In genomic region chr1:43563779-43564616, GRCh38 we compare ENCODE assay signal across 9 cellular contexts. TPM values are rescaled to one million over a fixed set of nuclear protein-coding genes. Genes with fewer than 3 reads are reported as not detected.
A peak's percentile ranks its signal among the peaks of the same experiment; 100 is the strongest.
DNase-seq lines count a peak whose midpoint lies in the region; ATAC-seq and TF ChIP-seq lines count a peak whose summit lies in the region.
"Had no signal": no experiment of that assay in that cellular context is flagged by ENCODE, and none has a peak within 500 bp of the region (broad histone marks: within the 10 kb centered on the region; RNA-seq: fewer than 3 reads in every experiment).

No MANE protein-coding gene starts in this region.

- TF ChIP-seq CTCF in chondrocyte (IDR thresholded peaks at IDR 0.05) (no peak), neural cell (IDR thresholded peaks at IDR 0.05; ENCODE audit: poor library complexity, severe bottlenecking) (no peak)

- H3K27ac Mint-ChIP-seq in activated naive CD8-positive, alpha-beta T cell treated with anti-CD3 and anti-CD28 coated beads, Interleukin-2, amount 50 U/mL, for 24 hours, result no peak overlapping the region
- H3K27ac Mint-ChIP-seq in activated naive CD8-positive, alpha-beta T cell treated with anti-CD3 and anti-CD28 coated beads for 36 hours, result no peak overlapping the region
- peak overlapping the region; percentile 52 for H3K27ac Mint-ChIP-seq in chondrocyte (ENCODE audit: unreplicated experiment)

- no peak overlapping the region for H3K4me2 ChIP-seq in neural cell (ENCODE audit: low read length)

- no peaks in the 10 kb centered on the region for H3K9me2 ChIP-seq in neural cell (ENCODE audit: insufficient read depth, low read length)

- TF ChIP-seq RAD21 in neural cell (conservative IDR thresholded peaks at IDR 0.05), result no peak

- peaks cover 4% of the 10 kb centered on the region for H3K4me1 Mint-ChIP-seq in activated naive CD8-positive, alpha-beta T cell treated with anti-CD3 and anti-CD28 coated beads, Interleukin-2, amount 50 U/mL, for 24 hours
- H3K4me1 Mint-ChIP-seq in activated naive CD8-positive, alpha-beta T cell treated with anti-CD3 and anti-CD28 coated beads for 36 hours, result peaks cover 3% of the 10 kb centered on the region
- peaks cover 16% of the 10 kb centered on the region for H3K4me1 Mint-ChIP-seq in chondrocyte (ENCODE audit: low read depth)

- H3K36me3 Mint-ChIP-seq in activated naive CD8-positive, alpha-beta T cell treated with anti-CD3 and anti-CD28 coated beads, Interleukin-2, amount 50 U/mL, for 24 hours (ENCODE audit: low read depth), result no peaks in the 10 kb centered on the region
- H3K36me3 Mint-ChIP-seq in activated naive CD8-positive, alpha-beta T cell treated with anti-CD3 and anti-CD28 coated beads for 36 hours, result no peaks in the 10 kb centered on the region
- no peaks in the 10 kb centered on the region for H3K36me3 Mint-ChIP-seq in chondrocyte (ENCODE audit: low read depth)

- H3K27ac ChIP-seq in neural cell (ENCODE audit: low read length), result peak overlapping the region; percentile 31

- peak overlapping the region; percentile 7 for H3K4me3 ChIP-seq in neural cell (ENCODE audit: low read length)

- H3K9me3 ChIP-seq in neural cell (ENCODE audit: low read length), result no peaks in the 10 kb centered on the region

- H3K79me2 ChIP-seq in neural cell (replicated peaks; ENCODE audit: insufficient read depth, low read length), result no peaks in the 10 kb centered on the region

- no peaks in the 10 kb centered on the region for H3F3A ChIP-seq in neural cell (ENCODE audit: insufficient read depth, low read length, poor library complexity, severe bottlenecking)

- no peaks in the 10 kb centered on the region for H3K27me3 ChIP-seq in neural cell (ENCODE audit: insufficient read depth, low read depth, low read length)

- peaks cover 16% of the 10 kb centered on the region for H3K27me3 Mint-ChIP-seq in activated naive CD8-positive, alpha-beta T cell treated with anti-CD3 and anti-CD28 coated beads, Interleukin-2, amount 50 U/mL, for 24 hours
- H3K27me3 Mint-ChIP-seq in activated naive CD8-positive, alpha-beta T cell treated with anti-CD3 and anti-CD28 coated beads for 36 hours, result peaks cover 10% of the 10 kb centered on the region
- no peaks in the 10 kb centered on the region for H3K27me3 Mint-ChIP-seq in chondrocyte (ENCODE audit: low read depth)

- no peaks in the 10 kb centered on the region for H4K20me1 ChIP-seq in neural cell (ENCODE audit: insufficient read depth)

- no peaks in the 10 kb centered on the region for H3K36me3 ChIP-seq in neural cell (ENCODE audit: insufficient read depth, low read length)

- peak; percentile 5 for ATAC-seq in activated naive CD8-positive, alpha-beta T cell treated with anti-CD3 and anti-CD28 coated beads, Interleukin-2, amount 50 U/mL, for 24 hours
- no peak for ATAC-seq in GM18907 (IDR thresholded peaks at IDR 0.05; ENCODE audit: unreplicated experiment)

- TF ChIP-seq EP300 in neural cell (conservative IDR thresholded peaks at IDR 0.05; ENCODE audit: poor library complexity, severe bottlenecking), result no peak

- H3K9ac ChIP-seq in neural cell (ENCODE audit: low read length), result peak overlapping the region; percentile 26

- DNase-seq in activated naive CD8-positive, alpha-beta T cell treated with anti-CD3 and anti-CD28 coated beads, Interleukin-2, amount 50 U/mL, for 24 hours, result no peak
- no peak for DNase-seq in activated naive CD8-positive, alpha-beta T cell treated with anti-CD3 and anti-CD28 coated beads for 36 hours
- DNase-seq in chondrocyte (ENCODE audit: low spot score), result no peak
- DNase-seq in ureter (ENCODE audit: low spot score), result peak; percentile 76
- no peak for DNase-seq in middle frontal gyrus (ENCODE audit: extremely low spot score, low spot score)
- DNase-seq in T1000 (lab: John Stamatoyannopoulos, UW), result no peak
- DNase-seq: Karpas-422 had no signal

- no peak overlapping the region for H2AFZ ChIP-seq in neural cell (ENCODE audit: low read depth, low read length)

- H3K4me3 Mint-ChIP-seq in activated naive CD8-positive, alpha-beta T cell treated with anti-CD3 and anti-CD28 coated beads, Interleukin-2, amount 50 U/mL, for 24 hours, result no peak overlapping the region
- H3K4me3 Mint-ChIP-seq in activated naive CD8-positive, alpha-beta T cell treated with anti-CD3 and anti-CD28 coated beads for 36 hours, result no peak overlapping the region
- no peak overlapping the region for H3K4me3 Mint-ChIP-seq in chondrocyte (ENCODE audit: unreplicated experiment)

- no peaks in the 10 kb centered on the region for H3K9me3 Mint-ChIP-seq in activated naive CD8-positive, alpha-beta T cell treated with anti-CD3 and anti-CD28 coated beads, Interleukin-2, amount 50 U/mL, for 24 hours
- H3K9me3 Mint-ChIP-seq in activated naive CD8-positive, alpha-beta T cell treated with anti-CD3 and anti-CD28 coated beads for 36 hours, result no peaks in the 10 kb centered on the region
- no peaks in the 10 kb centered on the region for H3K9me3 Mint-ChIP-seq in chondrocyte (ENCODE audit: low read depth)

TF ChIP-seq in neural cell, 6 proteins besides CTCF, POLR2A, EP300 and RAD21:
- TF ChIP-seq EZH2 (IDR thresholded peaks at IDR 0.05; ENCODE audit: borderline replicate concordance, insufficient read depth, low read length, poor library complexity, severe bottlenecking) (no peak), POLR2AphosphoS5 (IDR thresholded peaks at IDR 0.05) (no peak), MXI1 (conservative IDR thresholded peaks at IDR 0.05; ENCODE audit: poor library complexity, severe bottlenecking) (no peak), TAF1 (IDR thresholded peaks at IDR 0.05; ENCODE audit: low read depth) (no peak), SMC3 (conservative IDR thresholded peaks at IDR 0.05; ENCODE audit: poor library complexity) (no peak), REST (IDR thresholded peaks at IDR 0.05; ENCODE audit: borderline replicate concordance) (no peak)
TF ChIP-seq in neural cell: peak in this region for 0.

RNA-seq across cellular contexts. Expression of gene PTPRF, which starts 33.3 kb away (rescaled TPM):
- 1 to 10 TPM; 3.1 to 3.6 TPM for total RNA-seq in activated naive CD8-positive, alpha-beta T cell treated with anti-CD3 and anti-CD28 coated beads for 36 hours
- total RNA-seq in chondrocyte, result 54.6 to 66.7 TPM (median 62.0 TPM) in 3 replicates
- 66.6 and 95.1 TPM in 2 replicates for polyA plus RNA-seq in neural cell
- 144 and 149 TPM in 2 replicates for polyA minus RNA-seq in neural cell
- 405 TPM for total RNA-seq in ureter

Comparison
In these comparisons a context has a peak if more than half of its experiments do, and no peak if none do; other contexts are left out.
1. RNA of gene PTPRF, which starts 33.3 kb away (total RNA-seq): 405 TPM in ureter (single experiment) and 54.6 to 66.7 TPM in chondrocyte; 3.1 to 3.6 TPM in activated naive CD8-positive, alpha-beta T cell treated with anti-CD3 and anti-CD28 coated beads for 36 hours; every median in the first group is over 10 times any median in the second.